In genomic region chr20:45935416-45936046, GRCh38 we compare ENCODE assay signal across 1 cellular context.
TF ChIP-seq lines count a peak whose summit lies in the region.

No MANE protein-coding gene starts in this region.

TF ChIP-seq in K562, 482 proteins besides CTCF, POLR2A, EP300 and RAD21 (continued from another document and continues in another):
- TF ChIP-seq FUS (optimal IDR thresholded peaks at IDR 0.05; ENCODE audit: low read depth, low read length) = no peak
- no peak for TF ChIP-seq TSC22D4 (tag; IDR thresholded peaks at IDR 0.05)
- no peak for TF ChIP-seq HNRNPK (IDR thresholded peaks at IDR 0.05; ENCODE audit: low read depth, low read length, poor library complexity, severe bottlenecking)
- peak; percentile 37; the same call in 1 of the 2 replicates for TF ChIP-seq MYNN (IDR thresholded peaks at IDR 0.05)
- TF ChIP-seq MYNN (CRISPR knock-in tag; IDR thresholded peaks at IDR 0.05) = no peak
- peak; percentile 71; the same call in 1 of the 2 replicates for TF ChIP-seq TCF7 (IDR thresholded peaks at IDR 0.05; ENCODE audit: borderline replicate concordance)
- no peak for TF ChIP-seq ATF1 (CRISPR knock-in tag; IDR thresholded peaks at IDR 0.05)
- no peak; the same call in 1 of the 2 replicates for TF ChIP-seq ATF1 (tag; IDR thresholded peaks at IDR 0.05)
- TF ChIP-seq NCOA4 (IDR thresholded peaks at IDR 0.05; ENCODE audit: partially characterized antibody) = no peak
- no peak for TF ChIP-seq ZNF239 (CRISPR knock-in tag; IDR thresholded peaks at IDR 0.05)
- TF ChIP-seq KDM2B (CRISPR knock-in tag; IDR thresholded peaks at IDR 0.05) = no peak
- TF ChIP-seq, protein P1, sequence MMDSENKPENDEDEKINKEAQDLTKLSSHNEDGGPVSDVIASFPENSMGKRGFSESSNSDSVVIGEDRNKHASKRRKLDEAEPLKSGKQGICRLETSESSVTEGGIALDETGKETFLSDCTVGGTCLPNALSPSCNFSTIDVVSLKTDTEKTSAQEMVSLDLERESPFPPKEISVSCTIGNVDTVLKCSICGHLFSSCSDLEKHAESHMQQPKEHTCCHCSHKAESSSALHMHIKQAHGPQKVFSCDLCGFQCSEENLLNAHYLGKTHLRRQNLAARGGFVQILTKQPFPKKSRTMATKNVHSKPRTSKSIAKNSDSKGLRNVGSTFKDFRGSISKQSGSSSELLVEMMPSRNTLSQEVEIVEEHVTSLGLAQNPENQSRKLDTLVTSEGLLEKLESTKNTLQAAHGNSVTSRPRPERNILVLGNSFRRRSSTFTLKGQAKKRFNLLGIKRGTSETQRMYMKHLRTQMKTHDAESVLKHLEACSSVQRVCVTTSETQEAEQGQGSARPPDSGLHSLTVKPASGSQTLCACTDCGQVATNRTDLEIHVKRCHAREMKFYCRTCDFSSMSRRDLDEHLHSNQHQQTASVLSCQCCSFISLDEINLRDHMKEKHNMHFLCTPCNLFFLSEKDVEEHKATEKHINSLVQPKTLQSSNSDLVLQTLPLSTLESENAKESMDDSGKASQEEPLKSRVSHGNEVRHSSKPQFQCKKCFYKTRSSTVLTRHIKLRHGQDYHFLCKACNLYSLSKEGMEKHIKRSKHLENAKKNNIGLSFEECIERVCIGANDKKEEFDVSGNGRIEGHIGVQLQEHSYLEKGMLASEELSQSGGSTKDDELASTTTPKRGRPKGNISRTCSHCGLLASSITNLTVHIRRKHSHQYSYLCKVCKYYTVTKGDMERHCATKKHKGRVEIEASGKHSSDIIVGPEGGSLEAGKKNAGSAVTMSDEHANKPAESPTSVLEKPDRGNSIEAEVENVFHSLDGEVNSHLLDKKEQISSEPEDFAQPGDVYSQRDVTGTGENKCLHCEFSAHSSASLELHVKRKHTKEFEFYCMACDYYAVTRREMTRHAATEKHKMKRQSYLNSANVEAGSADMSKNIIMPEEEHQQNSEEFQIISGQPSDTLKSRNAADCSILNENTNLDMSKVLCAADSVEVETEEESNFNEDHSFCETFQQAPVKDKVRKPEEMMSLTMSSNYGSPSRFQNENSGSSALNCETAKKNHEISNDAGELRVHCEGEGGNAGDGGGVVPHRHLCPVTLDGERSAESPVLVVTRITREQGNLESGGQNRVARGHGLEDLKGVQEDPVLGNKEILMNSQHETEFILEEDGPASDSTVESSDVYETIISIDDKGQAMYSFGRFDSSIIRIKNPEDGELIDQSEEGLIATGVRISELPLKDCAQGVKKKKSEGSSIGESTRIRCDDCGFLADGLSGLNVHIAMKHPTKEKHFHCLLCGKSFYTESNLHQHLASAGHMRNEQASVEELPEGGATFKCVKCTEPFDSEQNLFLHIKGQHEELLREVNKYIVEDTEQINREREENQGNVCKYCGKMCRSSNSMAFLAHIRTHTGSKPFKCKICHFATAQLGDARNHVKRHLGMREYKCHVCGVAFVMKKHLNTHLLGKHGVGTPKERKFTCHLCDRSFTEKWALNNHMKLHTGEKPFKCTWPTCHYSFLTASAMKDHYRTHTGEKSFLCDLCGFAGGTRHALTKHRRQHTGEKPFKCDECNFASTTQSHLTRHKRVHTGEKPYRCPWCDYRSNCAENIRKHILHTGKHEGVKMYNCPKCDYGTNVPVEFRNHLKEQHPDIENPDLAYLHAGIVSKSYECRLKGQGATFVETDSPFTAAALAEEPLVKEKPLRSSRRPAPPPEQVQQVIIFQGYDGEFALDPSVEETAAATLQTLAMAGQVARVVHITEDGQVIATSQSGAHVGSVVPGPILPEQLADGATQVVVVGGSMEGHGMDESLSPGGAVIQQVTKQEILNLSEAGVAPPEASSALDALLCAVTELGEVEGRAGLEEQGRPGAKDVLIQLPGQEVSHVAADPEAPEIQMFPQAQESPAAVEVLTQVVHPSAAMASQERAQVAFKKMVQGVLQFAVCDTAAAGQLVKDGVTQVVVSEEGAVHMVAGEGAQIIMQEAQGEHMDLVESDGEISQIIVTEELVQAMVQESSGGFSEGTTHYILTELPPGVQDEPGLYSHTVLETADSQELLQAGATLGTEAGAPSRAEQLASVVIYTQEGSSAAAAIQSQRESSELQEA (IDR thresholded peaks at IDR 0.05; ENCODE audit: low read depth) = no peak
- TF ChIP-seq SMARCA5 (IDR thresholded peaks at IDR 0.05) = no peak
- TF ChIP-seq TFAM (CRISPR knock-in tag; conservative IDR thresholded peaks at IDR 0.05) = no peak
- peak; percentile 35 for TF ChIP-seq SMAD1 (IDR thresholded peaks at IDR 0.05; ENCODE audit: low read depth, low read length, partially characterized antibody)
- TF ChIP-seq GTF2F1 (IDR thresholded peaks at IDR 0.05; ENCODE audit: low read depth, low read length) = no peak
- TF ChIP-seq ZNF224 (CRISPR knock-in tag; IDR thresholded peaks at IDR 0.05) = no peak
- TF ChIP-seq, protein P2, sequence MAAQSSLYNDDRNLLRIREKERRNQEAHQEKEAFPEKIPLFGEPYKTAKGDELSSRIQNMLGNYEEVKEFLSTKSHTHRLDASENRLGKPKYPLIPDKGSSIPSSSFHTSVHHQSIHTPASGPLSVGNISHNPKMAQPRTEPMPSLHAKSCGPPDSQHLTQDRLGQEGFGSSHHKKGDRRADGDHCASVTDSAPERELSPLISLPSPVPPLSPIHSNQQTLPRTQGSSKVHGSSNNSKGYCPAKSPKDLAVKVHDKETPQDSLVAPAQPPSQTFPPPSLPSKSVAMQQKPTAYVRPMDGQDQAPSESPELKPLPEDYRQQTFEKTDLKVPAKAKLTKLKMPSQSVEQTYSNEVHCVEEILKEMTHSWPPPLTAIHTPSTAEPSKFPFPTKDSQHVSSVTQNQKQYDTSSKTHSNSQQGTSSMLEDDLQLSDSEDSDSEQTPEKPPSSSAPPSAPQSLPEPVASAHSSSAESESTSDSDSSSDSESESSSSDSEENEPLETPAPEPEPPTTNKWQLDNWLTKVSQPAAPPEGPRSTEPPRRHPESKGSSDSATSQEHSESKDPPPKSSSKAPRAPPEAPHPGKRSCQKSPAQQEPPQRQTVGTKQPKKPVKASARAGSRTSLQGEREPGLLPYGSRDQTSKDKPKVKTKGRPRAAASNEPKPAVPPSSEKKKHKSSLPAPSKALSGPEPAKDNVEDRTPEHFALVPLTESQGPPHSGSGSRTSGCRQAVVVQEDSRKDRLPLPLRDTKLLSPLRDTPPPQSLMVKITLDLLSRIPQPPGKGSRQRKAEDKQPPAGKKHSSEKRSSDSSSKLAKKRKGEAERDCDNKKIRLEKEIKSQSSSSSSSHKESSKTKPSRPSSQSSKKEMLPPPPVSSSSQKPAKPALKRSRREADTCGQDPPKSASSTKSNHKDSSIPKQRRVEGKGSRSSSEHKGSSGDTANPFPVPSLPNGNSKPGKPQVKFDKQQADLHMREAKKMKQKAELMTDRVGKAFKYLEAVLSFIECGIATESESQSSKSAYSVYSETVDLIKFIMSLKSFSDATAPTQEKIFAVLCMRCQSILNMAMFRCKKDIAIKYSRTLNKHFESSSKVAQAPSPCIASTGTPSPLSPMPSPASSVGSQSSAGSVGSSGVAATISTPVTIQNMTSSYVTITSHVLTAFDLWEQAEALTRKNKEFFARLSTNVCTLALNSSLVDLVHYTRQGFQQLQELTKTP (IDR thresholded peaks at IDR 0.05; ENCODE audit: low read depth in 1 of 2, partially characterized antibody in 2 of 2) = peak in 1 of 2 experiments; percentile 89
- no peak for TF ChIP-seq NR2F6 (CRISPR knock-in tag; IDR thresholded peaks at IDR 0.05)
- no peak for TF ChIP-seq YBX1 (IDR thresholded peaks at IDR 0.05)
- TF ChIP-seq ZBTB5 (IDR thresholded peaks at IDR 0.05) = no peak
- no peak for TF ChIP-seq NR4A1 (CRISPR knock-in tag; IDR thresholded peaks at IDR 0.05)
- TF ChIP-seq NR4A1 (tag; IDR thresholded peaks at IDR 0.05) = no peak
- TF ChIP-seq BRD4 (IDR thresholded peaks at IDR 0.05) = no peak
- TF ChIP-seq RBM25 (IDR thresholded peaks at IDR 0.05; ENCODE audit: low read depth, low read length, severe bottlenecking) = no peak
- TF ChIP-seq PREB (CRISPR knock-in tag; IDR thresholded peaks at IDR 0.05) = no peak
- no peak for TF ChIP-seq ZNF695 (CRISPR knock-in tag; IDR thresholded peaks at IDR 0.05)
- peak; percentile 90; the same call in 1 of the 2 replicates for TF ChIP-seq CBFA2T2 (conservative IDR thresholded peaks at IDR 0.05)
- TF ChIP-seq HDAC6 (IDR thresholded peaks at IDR 0.05; ENCODE audit: low read depth, low read length) = no peak
- TF ChIP-seq SAFB2 (IDR thresholded peaks at IDR 0.05; ENCODE audit: borderline replicate concordance, low read depth, low read length, severe bottlenecking) = no peak
- TF ChIP-seq E4F1 (CRISPR knock-in tag; IDR thresholded peaks at IDR 0.05; ENCODE audit: borderline replicate concordance) = no peak
- TF ChIP-seq NCOA1 (IDR thresholded peaks at IDR 0.05; ENCODE audit: low read depth) = peak; percentile 75
- TF ChIP-seq PHB (CRISPR knock-in tag; IDR thresholded peaks at IDR 0.05) = no peak
- TF ChIP-seq ELF1 (tag; IDR thresholded peaks at IDR 0.05) = peak; percentile 34
- TF ChIP-seq, protein P3, sequence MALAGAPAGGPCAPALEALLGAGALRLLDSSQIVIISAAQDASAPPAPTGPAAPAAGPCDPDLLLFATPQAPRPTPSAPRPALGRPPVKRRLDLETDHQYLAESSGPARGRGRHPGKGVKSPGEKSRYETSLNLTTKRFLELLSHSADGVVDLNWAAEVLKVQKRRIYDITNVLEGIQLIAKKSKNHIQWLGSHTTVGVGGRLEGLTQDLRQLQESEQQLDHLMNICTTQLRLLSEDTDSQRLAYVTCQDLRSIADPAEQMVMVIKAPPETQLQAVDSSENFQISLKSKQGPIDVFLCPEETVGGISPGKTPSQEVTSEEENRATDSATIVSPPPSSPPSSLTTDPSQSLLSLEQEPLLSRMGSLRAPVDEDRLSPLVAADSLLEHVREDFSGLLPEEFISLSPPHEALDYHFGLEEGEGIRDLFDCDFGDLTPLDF (CRISPR knock-in tag; IDR thresholded peaks at IDR 0.05) = no peak
- no peak for TF ChIP-seq ZKSCAN3 (CRISPR knock-in tag; IDR thresholded peaks at IDR 0.05)
- TF ChIP-seq NR2C2 (CRISPR knock-in tag; IDR thresholded peaks at IDR 0.05) = no peak
- TF ChIP-seq NR2C2 (tag; IDR thresholded peaks at IDR 0.05) = peak; percentile 52; the same call in 1 of the 2 replicates
- TF ChIP-seq, protein P4, sequence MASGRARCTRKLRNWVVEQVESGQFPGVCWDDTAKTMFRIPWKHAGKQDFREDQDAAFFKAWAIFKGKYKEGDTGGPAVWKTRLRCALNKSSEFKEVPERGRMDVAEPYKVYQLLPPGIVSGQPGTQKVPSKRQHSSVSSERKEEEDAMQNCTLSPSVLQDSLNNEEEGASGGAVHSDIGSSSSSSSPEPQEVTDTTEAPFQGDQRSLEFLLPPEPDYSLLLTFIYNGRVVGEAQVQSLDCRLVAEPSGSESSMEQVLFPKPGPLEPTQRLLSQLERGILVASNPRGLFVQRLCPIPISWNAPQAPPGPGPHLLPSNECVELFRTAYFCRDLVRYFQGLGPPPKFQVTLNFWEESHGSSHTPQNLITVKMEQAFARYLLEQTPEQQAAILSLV (tag; IDR thresholded peaks at IDR 0.05) = no peak
- no peak for TF ChIP-seq CREB3 (tag; conservative IDR thresholded peaks at IDR 0.05; ENCODE audit: low read depth)
